In genomic region chr15:86403221-86403620, GRCh38 we compare ENCODE assay signal across 3 cellular contexts.
"Had no signal": no experiment of that assay in that cellular context is flagged by ENCODE, and none has a peak within 500 bp of the region (broad histone marks: within the 10 kb centered on the region; RNA-seq: fewer than 3 reads in every experiment).

No MANE protein-coding gene starts in this region.

- H3K4me3 ChIP-seq: GM12878 had no signal

- DNase-seq: GDM1, GF-D8 had no signal
